In the genomic region with DNA sequence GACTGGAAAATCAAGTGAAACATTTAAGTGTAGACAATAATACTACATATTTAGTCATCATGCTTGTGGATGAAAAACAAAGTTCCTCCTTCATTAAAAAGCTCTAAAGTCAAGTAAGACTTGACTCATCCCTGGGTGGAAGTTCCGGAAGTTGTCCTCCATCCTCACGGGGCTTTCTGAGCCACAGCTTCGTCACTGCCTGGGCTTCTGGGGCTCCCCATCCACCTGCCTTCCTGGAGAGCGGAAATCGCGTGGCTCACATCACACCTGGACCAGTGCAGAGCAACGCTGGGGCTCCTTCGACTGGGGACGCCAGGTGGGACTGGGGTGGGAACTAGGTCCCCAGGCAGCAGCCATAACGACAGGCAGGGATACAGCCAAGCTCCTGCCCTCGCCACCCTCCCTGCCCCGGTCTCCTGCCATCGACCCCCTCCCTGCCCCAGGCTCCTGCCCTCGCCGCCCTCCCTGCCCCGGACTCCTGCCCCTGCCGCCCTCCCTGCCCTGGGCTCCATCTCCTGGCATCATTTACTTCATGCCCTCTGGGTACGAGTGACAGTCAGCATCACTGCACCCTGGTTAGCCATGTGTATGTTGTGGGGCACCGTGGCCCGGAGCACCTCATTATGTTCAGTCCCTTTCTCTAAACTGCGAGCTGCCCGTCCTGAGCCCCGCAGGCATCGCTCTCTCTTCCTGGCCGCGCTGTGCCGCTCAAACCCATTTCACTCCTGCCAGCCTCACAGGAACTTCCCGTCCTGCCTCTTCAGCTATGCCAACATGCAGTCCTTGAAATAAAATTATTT, we compare ENCODE assay signal across 23 cellular contexts. TPM values are rescaled to one million over a fixed set of nuclear protein-coding genes. Genes with fewer than 3 reads are reported as not detected.
DNase-seq lines count a peak whose midpoint lies in the region; ATAC-seq and TF ChIP-seq lines count a peak whose summit lies in the region.
"Had no signal": no experiment of that assay in that cellular context is flagged by ENCODE, and none has a peak within 500 bp of the region (broad histone marks: within the 10 kb centered on the region; RNA-seq: fewer than 3 reads in every experiment).

No MANE protein-coding gene starts in this region.

- no peaks in the 10 kb centered on the region for H3K36me3 ChIP-seq in gastrocnemius medialis
- H3K36me3 ChIP-seq in vagina, result peaks cover 0 to 53% of the 10 kb centered on the region in 2 donors

- no peak overlapping the region for H3K4me3 Mint-ChIP-seq in osteocyte (ENCODE audit: unreplicated experiment)
- H3K4me3 Mint-ChIP-seq: activated CD4-positive, alpha-beta T cell treated with anti-CD3 and anti-CD28 coated beads, Interleukin-2, amount 10 ng/mL, durations not matched to agents 7 days and 5 days; CD4-positive, alpha-beta memory T cell; endodermal cell; GM23338; memory B cell; naive thymus-derived CD8-positive, alpha-beta T cell had no signal

- H3K9me3 Mint-ChIP-seq in osteocyte (ENCODE audit: unreplicated experiment), result no peaks in the 10 kb centered on the region
- H3K9me3 Mint-ChIP-seq: activated CD4-positive, alpha-beta T cell treated with anti-CD3 and anti-CD28 coated beads, Interleukin-2, amount 10 ng/mL, durations not matched to agents 7 days and 5 days; CD4-positive, alpha-beta memory T cell; endodermal cell; GM23338; naive thymus-derived CD8-positive, alpha-beta T cell had no signal

- H3K4me3 ChIP-seq in epithelial cell of esophagus (ENCODE audit: low read length) (no peak overlapping the region), gastrocnemius medialis (no peak overlapping the region), vagina (no peak overlapping the region)
- H3K4me3 ChIP-seq: GM23338, hepatocyte, testis had no signal

- no peaks in the 10 kb centered on the region for H3K27me3 Mint-ChIP-seq in osteocyte (ENCODE audit: unreplicated experiment)
- H3K27me3 Mint-ChIP-seq: activated CD4-positive, alpha-beta T cell treated with anti-CD3 and anti-CD28 coated beads, Interleukin-2, amount 10 ng/mL, durations not matched to agents 7 days and 5 days had no signal

- peaks cover 48% of the 10 kb centered on the region for H3K36me3 Mint-ChIP-seq in osteocyte (ENCODE audit: unreplicated experiment)
- H3K36me3 Mint-ChIP-seq: CD4-positive, alpha-beta memory T cell; memory B cell; naive thymus-derived CD8-positive, alpha-beta T cell had no signal

- H3K27me3 ChIP-seq in gastrocnemius medialis (no peaks in the 10 kb centered on the region), vagina (no peaks in the 10 kb centered on the region)
- H3K27me3 ChIP-seq: hepatocyte, testis had no signal

- H3K4me1 Mint-ChIP-seq in osteocyte (ENCODE audit: unreplicated experiment), result peaks cover 2% of the 10 kb centered on the region
- H3K4me1 Mint-ChIP-seq: activated CD4-positive, alpha-beta T cell treated with anti-CD3 and anti-CD28 coated beads, Interleukin-2, amount 10 ng/mL, durations not matched to agents 7 days and 5 days; CD4-positive, alpha-beta memory T cell; endodermal cell; GM23338; memory B cell; naive thymus-derived CD8-positive, alpha-beta T cell had no signal

- H3K4me1 ChIP-seq in gastrocnemius medialis (no peaks in the 10 kb centered on the region), vagina (no peaks in the 10 kb centered on the region)
- H3K4me1 ChIP-seq: testis had no signal

- ATAC-seq in HG03432 (IDR thresholded peaks at IDR 0.05; ENCODE audit: unreplicated experiment) (no peak), GM18858 (IDR thresholded peaks at IDR 0.05; ENCODE audit: unreplicated experiment) (no peak), gastrocnemius medialis (no peak)
- ATAC-seq: GM23338; naive thymus-derived CD8-positive, alpha-beta T cell had no signal

- in situ Hi-C loops in gastrocnemius medialis (cut with MboI; ENCODE audit: low sequenced_read_pairs in 4 of 4), result no loop called here

- DNase-seq in EH (ENCODE audit: low read depth) (peak; percentile 38), RKO (ENCODE audit: low spot score) (peak; percentile 56), epithelial cell of esophagus (ENCODE audit: low read depth) (peak; percentile 82), osteocyte (ENCODE audit: extremely low spot score, unreplicated experiment) (peak; percentile 82), gastrocnemius medialis (no peak), vagina (ENCODE audit: extremely low spot score in 2 of 2) (no peak)
- DNase-seq: activated CD4-positive, alpha-beta T cell treated with anti-CD3 and anti-CD28 coated beads, Interleukin-2, amount 10 ng/mL, durations not matched to agents 7 days and 5 days; activated CD8-positive, alpha-beta memory T cell treated with anti-CD3 and anti-CD28 coated beads, Interleukin-2, amount 50 U/mL, for 4 hours; activated gamma-delta T cell; CD4-positive, alpha-beta memory T cell; DND-41; endodermal cell; naive thymus-derived CD8-positive, alpha-beta T cell; NCI-H526 treated with DMSO at 0.1 percent for 48 hours; SHP77 treated with DMSO at 0.1 percent for 48 hours; testis had no signal

- H3K27ac Mint-ChIP-seq in osteocyte (ENCODE audit: unreplicated experiment), result peak overlapping the region; percentile 50
- H3K27ac Mint-ChIP-seq: activated CD4-positive, alpha-beta T cell treated with anti-CD3 and anti-CD28 coated beads, Interleukin-2, amount 10 ng/mL, durations not matched to agents 7 days and 5 days; CD4-positive, alpha-beta memory T cell; endodermal cell; GM23338; memory B cell had no signal

- TF ChIP-seq POLR2A in gastrocnemius medialis (IDR thresholded peaks at IDR 0.05), result no peak
- no peak for TF ChIP-seq POLR2A in vagina (IDR thresholded peaks at IDR 0.05)

- H3K27ac ChIP-seq in gastrocnemius medialis, result no peak overlapping the region
- no peak overlapping the region for H3K27ac ChIP-seq in vagina
- H3K27ac ChIP-seq: hepatocyte, KMS-11, testis had no signal

- intact Hi-C loops in gastrocnemius medialis (cut with DNase I; ENCODE audit: low total_unique reads) (no loop called here), vagina (cut with DNase I) (no loop called here)

- H3K9me3 ChIP-seq in gastrocnemius medialis (no peaks in the 10 kb centered on the region), vagina (no peaks in the 10 kb centered on the region)
- H3K9me3 ChIP-seq: testis had no signal

- TF ChIP-seq CTCF in epithelial cell of esophagus (IDR thresholded peaks at IDR 0.05; ENCODE audit: insufficient read depth, low read depth, low read length, missing control alignments), result no peak
- TF ChIP-seq CTCF in osteocyte (IDR thresholded peaks at IDR 0.05), result no peak
- TF ChIP-seq CTCF in gastrocnemius medialis (IDR thresholded peaks at IDR 0.05 in 4 of 5, conservative IDR thresholded peaks at IDR 0.05 in 1 of 5), result no peak
- TF ChIP-seq CTCF in vagina (IDR thresholded peaks at IDR 0.05), result no peak

RNA-seq across cellular contexts. Expression of a gene that starts 12.9 kb away (rescaled TPM):
- total RNA-seq in osteocyte (650 and 687 TPM in 2 replicates), gastrocnemius medialis (1 to 10 TPM; 3.6 to 7.7 (median 4.8) TPM), vagina (86.4 TPM)
- total RNA-seq: activated CD4-positive, alpha-beta T cell treated with anti-CD3 and anti-CD28 coated beads, Interleukin-2, amount 10 ng/mL, durations not matched to agents 7 days and 5 days; CD4-positive, alpha-beta memory T cell; HT-29; naive thymus-derived CD8-positive, alpha-beta T cell had no signal

Comparison
In these comparisons a context has a peak if more than half of its experiments do, and no peak if none do; other contexts are left out.
1. DNase-seq: peak in EH (single experiment), RKO (single experiment), epithelial cell of esophagus (single experiment) and osteocyte (single experiment); none in gastrocnemius medialis (0 of 2) and vagina (0 of 2).
2. RNA of a gene that starts 12.9 kb away (total RNA-seq): 650 to 687 TPM in osteocyte and 86.4 TPM in vagina (single experiment); 3.6 to 7.7 TPM in gastrocnemius medialis; every median in the first group is over 10 times any median in the second.